Comparison of ENCODE assay signal across 31 cellular contexts in genomic region chr12:49555631-49556390, GRCh38. TPM values are rescaled to one million over a fixed set of nuclear protein-coding genes. Genes with fewer than 3 reads are reported as not detected.
DNase-seq lines count a peak whose midpoint lies in the region; ATAC-seq, FAIRE-seq and TF ChIP-seq lines count a peak whose summit lies in the region.
"Had no signal": no experiment of that assay in that cellular context is flagged by ENCODE, and none has a peak within 500 bp of the region (broad histone marks: within the 10 kb centered on the region; RNA-seq: fewer than 3 reads in every experiment).

No MANE protein-coding gene starts in this region.

- FAIRE-seq in A549 (lab: Jason Lieb, UNC) (no peak), GM12878 (lab: Jason Lieb, UNC) (no peak)
- FAIRE-seq: endothelial cell of umbilical vein, frontal cortex had no signal

- H3K36me3 ChIP-seq in DND-41 (ENCODE audit: insufficient read depth, low read length) (peaks cover 41% of the 10 kb centered on the region), GM12878 (ENCODE audit: control insufficient read depth in 2 of 2, insufficient read depth in 2 of 2, low read length in 1 of 2) (peaks cover 9 to 21% of the 10 kb centered on the region in 2 experiments), neural progenitor cell (no peaks in the 10 kb centered on the region)

- CTCF ChIA-PET in A549 (lab: Yijun Ruan, JAX), result interaction anchor here (0.6 to 11.4 kb wide), 10 partner anchors 11 to 224 kb away, joined by 3 to 91 read pairs (median 19); no protein-coding TSS in a partner anchor
- CTCF ChIA-PET in GM12878 (lab: Yijun Ruan, JAX), result interaction anchor here (4.1 to 6.5 kb wide), 2 partner anchors 25 to 198 kb away, joined by 42 to 67 read pairs; no protein-coding TSS in a partner anchor

- peak overlapping the region; percentile 29 for H3K27ac Mint-ChIP-seq in neural progenitor cell
- H3K27ac Mint-ChIP-seq: activated naive CD4-positive, alpha-beta T cell treated with anti-CD3 and anti-CD28 coated beads for 36 hours; activated T-helper 1 cell treated with anti-CD3 and anti-CD28 coated beads, Interleukin-12 subunit alpha, Interleukin-12 subunit beta, Interleukin-2, Interleukin-4 antibody, amounts not matched to agents 30 ng/mL and 10 ng/mL and 1 ng/mL, durations not matched to agents 14 hours and 24 hours and 36 hours; memory B cell had no signal

- no TSS peak for BruUV-seq in GM12878 (replicated peaks; lab: Mats Ljungman, UMichigan)

- H3K4me3 ChIP-seq in A549 (no peak overlapping the region), DND-41 (ENCODE audit: low read depth in 1 of 2, low read length in 2 of 2) (no peak overlapping the region), GM12878 (no peak overlapping the region), neural progenitor cell (no peak overlapping the region)
- H3K4me3 ChIP-seq: BLaER1 treated with 17β-estradiol and CSF1 and Interleukin-3, amounts not matched to agents 10 nM and 100 nM; breast epithelium; PC-9; transverse colon had no signal

- H3K27ac ChIP-seq in A549 (no peak overlapping the region), DND-41 (ENCODE audit: low read length) (no peak overlapping the region), GM12878 (ENCODE audit: control insufficient read depth, insufficient read depth) (no peak overlapping the region), neural progenitor cell (no peak overlapping the region)
- H3K27ac ChIP-seq: BLaER1 treated with 17β-estradiol and CSF1 and Interleukin-3, amounts not matched to agents 10 nM and 100 nM; breast epithelium; PC-9; transverse colon had no signal

- intact Hi-C loops in GM12878 (cut with micrococcal nuclease; ENCODE audit: unreplicated experiment), result no loop called here

- ATAC-seq in A549 (0 out of 6 replicates have a peak, but pooled peaks of 1 of the 2 experiments have one; percentile 4), DND-41 (ENCODE audit: insufficient read depth, low read depth) (0 out of 3 replicates have a peak, but pooled peaks have one; percentile 20), GM12878 (no peak)
- ATAC-seq: right cardiac atrium had no signal

- H2AFZ ChIP-seq in DND-41 (ENCODE audit: low read depth, low read length) (no peak overlapping the region), GM12878 (ENCODE audit: control insufficient read depth, low read depth, low read length) (no peak overlapping the region), neural progenitor cell (replicated peaks) (no peak overlapping the region)
- H2AFZ ChIP-seq: PC-9 had no signal

- no peaks in the 10 kb centered on the region for H3K9me3 ChIP-seq in A549
- no peaks in the 10 kb centered on the region for H3K9me3 ChIP-seq in DND-41 (ENCODE audit: insufficient read depth, low read length, severe bottlenecking)
- H3K9me3 ChIP-seq in GM12878 (replicated peaks; ENCODE audit: control insufficient read depth, insufficient read depth, low read length), result no peaks in the 10 kb centered on the region
- H3K9me3 ChIP-seq in neural progenitor cell (ENCODE audit: low read depth), result no peaks in the 10 kb centered on the region
- H3K9me3 ChIP-seq: BLaER1 treated with 17β-estradiol and CSF1 and Interleukin-3, amounts not matched to agents 10 nM and 100 nM; breast epithelium; transverse colon had no signal

- no peaks in the 10 kb centered on the region for H3K9me3 Mint-ChIP-seq in neural progenitor cell
- H3K9me3 Mint-ChIP-seq: activated CD4-positive, alpha-beta memory T cell treated with anti-CD3 and anti-CD28 coated beads, Interleukin-2, amount 10 ng/mL, durations not matched to agents 7 days and 5 days; activated naive CD4-positive, alpha-beta T cell treated with anti-CD3 and anti-CD28 coated beads for 36 hours; activated T-helper 1 cell treated with anti-CD3 and anti-CD28 coated beads, Interleukin-12 subunit alpha, Interleukin-12 subunit beta, Interleukin-2, Interleukin-4 antibody, amounts not matched to agents 30 ng/mL and 10 ng/mL and 1 ng/mL, durations not matched to agents 14 hours and 24 hours and 36 hours; memory B cell had no signal

- peaks cover 1% of the 10 kb centered on the region for H3F3A ChIP-seq in neural progenitor cell (ENCODE audit: low read depth)

- peaks cover 7% of the 10 kb centered on the region for H3K4me1 Mint-ChIP-seq in neural progenitor cell

- no peak for TF ChIP-seq CTCF in A549 (IDR thresholded peaks at IDR 0.05)
- no peak for TF ChIP-seq CTCF in DND-41 (IDR thresholded peaks at IDR 0.05; ENCODE audit: borderline replicate concordance, extremely low read depth, low read length, poor library complexity, severe bottlenecking)
- no peak for TF ChIP-seq CTCF in GM12878 (IDR thresholded peaks at IDR 0.05 in 2 of 3, conservative IDR thresholded peaks at IDR 0.05 in 1 of 3; ENCODE audit: control insufficient read depth in 2 of 3, extremely low read depth in 1 of 3, insufficient read depth in 1 of 3, low read depth in 3 of 3, low read length in 3 of 3)
- no peak for TF ChIP-seq CTCF in neural progenitor cell (IDR thresholded peaks at IDR 0.05)

- no peak for TF ChIP-seq RAD21 in A549 (conservative IDR thresholded peaks at IDR 0.05 in 1 of 2, IDR thresholded peaks at IDR 0.05 in 1 of 2)
- TF ChIP-seq RAD21 in GM12878 (IDR thresholded peaks at IDR 0.05; ENCODE audit: insufficient read depth, low read depth, low read length), result no peak

- RAD21 ChIA-PET in GM12878 (lab: Charles Lee; ENCODE audit: unreplicated experiment), result interaction anchor here (3.0 kb wide), 1 partner anchor 197 kb away, joined by 25 read pairs; no protein-coding TSS in a partner anchor

- H3K27me3 ChIP-seq in DND-41 (ENCODE audit: insufficient read depth, low read length, poor library complexity) (peaks cover 3% of the 10 kb centered on the region), GM12878 (replicated peaks in 1 of 2; ENCODE audit: control insufficient read depth in 2 of 2, insufficient read depth in 2 of 2, low read length in 1 of 2) (peaks cover 0 to 2% of the 10 kb centered on the region in 2 experiments; a peak in 1 of 4 replicates), neural progenitor cell (peaks cover 22% of the 10 kb centered on the region)
- H3K27me3 ChIP-seq: breast epithelium, transverse colon had no signal

- 0 out of 2 replicates have a peak, but pooled peaks cover 3% of the 10 kb centered on the region for H4K20me1 ChIP-seq in DND-41 (ENCODE audit: insufficient read depth, low read length)
- no peaks in the 10 kb centered on the region for H4K20me1 ChIP-seq in GM12878 (ENCODE audit: control insufficient read depth, insufficient read depth)
- H4K20me1 ChIP-seq in neural progenitor cell (ENCODE audit: low read depth), result no peaks in the 10 kb centered on the region

- peaks cover 7% of the 10 kb centered on the region for H3K36me3 Mint-ChIP-seq in neural progenitor cell

- TF ChIP-seq EP300 in A549 (IDR thresholded peaks at IDR 0.05) (no peak), GM12878 (IDR thresholded peaks at IDR 0.05; ENCODE audit: borderline replicate concordance in 1 of 2, control insufficient read depth in 1 of 2, low read depth in 2 of 2, low read length in 2 of 2) (no peak)

- H3K4me3 Mint-ChIP-seq in neural progenitor cell, result no peak overlapping the region
- H3K4me3 Mint-ChIP-seq: activated CD4-positive, alpha-beta memory T cell treated with anti-CD3 and anti-CD28 coated beads, Interleukin-2, amount 10 ng/mL, durations not matched to agents 7 days and 5 days; activated naive CD4-positive, alpha-beta T cell treated with anti-CD3 and anti-CD28 coated beads for 36 hours; activated T-helper 1 cell treated with anti-CD3 and anti-CD28 coated beads, Interleukin-12 subunit alpha, Interleukin-12 subunit beta, Interleukin-2, Interleukin-4 antibody, amounts not matched to agents 30 ng/mL and 10 ng/mL and 1 ng/mL, durations not matched to agents 14 hours and 24 hours and 36 hours; memory B cell had no signal

- H3K4me1 ChIP-seq in A549, result no peaks in the 10 kb centered on the region
- H3K4me1 ChIP-seq in DND-41 (ENCODE audit: insufficient read depth, low read length), result no peaks in the 10 kb centered on the region
- H3K4me1 ChIP-seq in GM12878 (ENCODE audit: control insufficient read depth, insufficient read depth, low read length), result no peaks in the 10 kb centered on the region
- H3K4me1 ChIP-seq in neural progenitor cell, result peaks cover under 1% of the 10 kb centered on the region
- H3K4me1 ChIP-seq: breast epithelium, transverse colon had no signal

- 94% methylated on average over 11 of the region's 18 CpGs for WGBS in A549 (ENCODE audit: missing lambda C conversion rate)
- WGBS in GM12878 (ENCODE audit: insufficient coverage, insufficient replicate concordance, low lambda C conversion rate, missing lambda C conversion rate), result 86% methylated on average over 18 of the region's 18 CpGs

- SMC1A ChIA-PET in GM12878 (lab: Charles Lee; ENCODE audit: uncharacterized antibody, unreplicated experiment), result interaction anchor here (0.6 to 1.2 kb wide), 2 partner anchors 195 to 197 kb away, joined by 3 read pairs; no protein-coding TSS in a partner anchor

- DNase-seq in A549 (ENCODE audit: low read depth in 1 of 2, low spot score in 1 of 2), result no peak
- DNase-seq in DND-41, result no peak
- no peak for DNase-seq in GM12878 (ENCODE audit: low read depth, low spot score)
- DNase-seq in neural progenitor cell (ENCODE audit: low spot score), result no peak
- no peak for DNase-seq in AG20443 (ENCODE audit: low spot score)
- no peak for DNase-seq in ecto neural progenitor cell (ENCODE audit: low spot score)
- no peak for DNase-seq in stimulated activated naive CD4-positive, alpha-beta T cell (lab: John Stamatoyannopoulos, UW)
- DNase-seq: activated CD4-positive, alpha-beta memory T cell treated with anti-CD3 and anti-CD28 coated beads, Interleukin-2, amount 10 ng/mL, durations not matched to agents 7 days and 5 days; activated CD4-positive, alpha-beta T cell treated with anti-CD3 and anti-CD28 coated beads for 1 hour; activated CD8-positive, alpha-beta memory T cell treated with anti-CD3 and anti-CD28 coated beads, Interleukin-2, amount 50 U/mL, for 48 hours; activated naive CD4-positive, alpha-beta T cell treated with anti-CD3 and anti-CD28 coated beads for 36 hours; amygdala; DMS79; GF-D8; hippocampal formation; NCI-H1436 treated with DMSO at 0.1 percent for 48 hours; NCI-H2081 treated with DMSO at 0.1 percent for 48 hours; NCI-H226; NCI-H69; PC-9; stimulated activated CD8-positive, alpha-beta memory T cell treated with anti-CD3 and anti-CD28 coated beads, Interleukin-4, amount 100 ng/mL, for 48 hours; transverse colon had no signal

- in situ Hi-C loops in GM12878 (cut with MboI), result no loop called here

- H3K79me2 ChIP-seq in DND-41 (ENCODE audit: insufficient read depth, low read length), result no peaks in the 10 kb centered on the region
- no peaks in the 10 kb centered on the region for H3K79me2 ChIP-seq in GM12878 (ENCODE audit: control insufficient read depth, insufficient read depth, low read length)
- H3K79me2 ChIP-seq in neural progenitor cell (ENCODE audit: low read depth), result no peaks in the 10 kb centered on the region

- H3K27me3 Mint-ChIP-seq in neural progenitor cell (ENCODE audit: insufficient read depth, low read depth), result peaks cover 3% of the 10 kb centered on the region

- no peak overlapping the region for H3K4me2 ChIP-seq in A549
- no peak overlapping the region for H3K4me2 ChIP-seq in DND-41 (ENCODE audit: insufficient read depth, low read length)
- no peak overlapping the region for H3K4me2 ChIP-seq in GM12878 (ENCODE audit: control insufficient read depth, insufficient read depth)
- H3K4me2 ChIP-seq in neural progenitor cell, result no peak overlapping the region
- H3K4me2 ChIP-seq: BLaER1 treated with 17β-estradiol and CSF1 and Interleukin-3, amounts not matched to agents 10 nM and 100 nM; PC-9 had no signal

- POLR2A ChIA-PET in A549 (lab: Yijun Ruan, JAX) (interaction anchor here (1.1 kb wide), 1 partner anchor 11 kb away, joined by 4 read pairs; no protein-coding TSS in a partner anchor), GM12878 (lab: Charles Lee) (interaction anchor here (0.5 to 0.7 kb wide), 2 partner anchors 26 to 759 kb away, joined by 3 to 5 read pairs; no protein-coding TSS in a partner anchor)

- H3K9ac ChIP-seq in DND-41 (ENCODE audit: low read depth, low read length), result no peak overlapping the region
- H3K9ac ChIP-seq in GM12878 (ENCODE audit: control insufficient read depth, insufficient read depth, low read length), result no peak overlapping the region
- no peak overlapping the region for H3K9ac ChIP-seq in neural progenitor cell
- H3K9ac ChIP-seq: BLaER1 treated with 17β-estradiol and CSF1 and Interleukin-3, amounts not matched to agents 10 nM and 100 nM had no signal

- TF ChIP-seq POLR2A in A549 (IDR thresholded peaks at IDR 0.05; ENCODE audit: low read length) (no peak), GM12878 (IDR thresholded peaks at IDR 0.05; ENCODE audit: low read depth, low read length) (peak; percentile 64; the same call in 1 of the 2 replicates)

RNA-seq across cellular contexts. Expression of gene MCRS1, which starts 12.1 kb away (rescaled TPM):
- polyA plus RNA-seq in A549 (2011; rRNA removed) (68.5 and 69.4 TPM in 2 replicates), A549 (2017; fragmentation: RNase III; extraction: RNeasy Plus Mini Kit Qiagen cat#74134 plus additional on column Dnase treatment) (61.5 to 64.1 TPM (median 62.4 TPM) in 3 replicates), GM12878 (2011; rRNA removed) (26.1 and 44.8 TPM in 2 replicates), GM12878 (2014; fragmentation: Illumina TruSeq; extraction: Trizol) (17.2 and 46.9 TPM in 2 replicates), GM12878 (2014; fragmentation: Nextera tagmentation; extraction: Ambion mirVana) (10 to 100 TPM; 34.3 to 52.4 TPM), GM12878 (2014; rRNA removed) (76.7 and 78.4 TPM in 2 replicates), GM12878 (2016; fragmentation: Nextera tagmentation; extraction: Ambion mirVana) (10 to 100 TPM; 75.2 to 82.8 TPM)
- 117 and 133 TPM in 2 replicates for polyA plus RNA-seq in A549 (2012; cell fraction: cytosol; rRNA removed)
- polyA plus RNA-seq in A549 (2012; cell fraction: nucleus; rRNA removed), result 243 and 281 TPM in 2 replicates
- polyA minus RNA-seq in A549 (2011; rRNA and poly(A)+ RNA removed), result 98.8 and 118 TPM in 2 replicates
- total RNA-seq in GM12878 (2013; cell fraction: nucleolus; rRNA removed), result 43.5 and 50.3 TPM in 2 replicates
- total RNA-seq in GM12878 (2014; rRNA removed) (59.2 and 62.7 TPM in 2 replicates), GM12878 (2014; rRNA removed; fragmentation: Illumina TruSeq; extraction: Trizol) (45.3 and 49.5 TPM in 2 replicates), GM12878 (2021) (63.0 and 67.9 TPM in 2 replicates), neural progenitor cell (ENCODE audit: low replicate concordance) (62.4 and 91.5 TPM in 2 replicates)
- 22.4 TPM for polyA plus RNA-seq in GM12878 (2011; ENCODE audit: low read depth)
- 64.1 and 90.2 TPM in 2 replicates for polyA plus RNA-seq in GM12878 (2011; cell fraction: cytosol; rRNA removed)
- 176 and 191 TPM in 2 replicates for polyA plus RNA-seq in GM12878 (2011; cell fraction: nucleus; rRNA removed)
- 33.5 and 39.6 TPM in 2 replicates for polyA plus RNA-seq in GM12878 (2012)
- 41.4 and 60.1 TPM in 2 replicates for polyA minus RNA-seq in GM12878 (2011; rRNA and poly(A)+ RNA removed)
- 14.2 and 18.6 TPM in 2 replicates for polyA minus RNA-seq in GM12878 (2011; cell fraction: cytosol; rRNA and poly(A)+ RNA removed)
- polyA minus RNA-seq in GM12878 (2011; cell fraction: nucleus; rRNA and poly(A)+ RNA removed), result 25.0 and 43.7 TPM in 2 replicates

RNA-seq across cellular contexts. Expression of gene KCNH3, which starts 17.0 kb away (rescaled TPM):
- polyA plus RNA-seq in A549 (2011; rRNA removed) (1.0 and 1.2 TPM in 2 replicates), A549 (2017; fragmentation: RNase III; extraction: RNeasy Plus Mini Kit Qiagen cat#74134 plus additional on column Dnase treatment) (1.7 to 2.2 TPM (median 1.8 TPM) in 3 replicates), GM12878 (2011; rRNA removed) (0.03 TPM in 1 of 2 replicates, not detected in the other), GM12878 (2014; fragmentation: Illumina TruSeq; extraction: Trizol) (0.04 TPM in 1 of 2 replicates, not detected in the other), GM12878 (2014; fragmentation: Nextera tagmentation; extraction: Ambion mirVana) (not detected), GM12878 (2014; rRNA removed) (0.26 and 0.49 TPM in 2 replicates), GM12878 (2016; fragmentation: Nextera tagmentation; extraction: Ambion mirVana) (not detected)
- 2.1 and 3.0 TPM in 2 replicates for polyA plus RNA-seq in A549 (2012; cell fraction: cytosol; rRNA removed)
- 7.1 and 12.6 TPM in 2 replicates for polyA plus RNA-seq in A549 (2012; cell fraction: nucleus; rRNA removed)
- polyA minus RNA-seq in A549 (2011; rRNA and poly(A)+ RNA removed), result 0.70 and 0.88 TPM in 2 replicates
- 0.20 and 0.27 TPM in 2 replicates for total RNA-seq in GM12878 (2013; cell fraction: nucleolus; rRNA removed)
- total RNA-seq in GM12878 (2014; rRNA removed) (0.11 and 0.45 TPM in 2 replicates), GM12878 (2014; rRNA removed; fragmentation: Illumina TruSeq; extraction: Trizol) (0.05 TPM in 1 of 2 replicates, not detected in the other), GM12878 (2021) (0.08 and 0.29 TPM in 2 replicates), neural progenitor cell (ENCODE audit: low replicate concordance) (0.19 TPM in 1 of 2 replicates, not detected in the other)
- 0.09 TPM for polyA plus RNA-seq in GM12878 (2011; ENCODE audit: low read depth)
- polyA plus RNA-seq in GM12878 (2011; cell fraction: cytosol; rRNA removed), result 0.06 and 0.07 TPM in 2 replicates
- 0.19 and 0.25 TPM in 2 replicates for polyA plus RNA-seq in GM12878 (2011; cell fraction: nucleus; rRNA removed)
- 0.32 and 0.77 TPM in 2 replicates for polyA plus RNA-seq in GM12878 (2012)
- polyA minus RNA-seq in GM12878 (2011; rRNA and poly(A)+ RNA removed), result not detected in 2 replicates
- not detected in 2 replicates for polyA minus RNA-seq in GM12878 (2011; cell fraction: cytosol; rRNA and poly(A)+ RNA removed)
- not detected in 2 replicates for polyA minus RNA-seq in GM12878 (2011; cell fraction: nucleus; rRNA and poly(A)+ RNA removed)
- total RNA-seq: PC-9, subcutaneous adipose tissue had no signal

RNA-seq across cellular contexts. Expression of gene FAM186B, which starts 49.6 kb away (rescaled TPM):
- polyA plus RNA-seq in A549 (2011; rRNA removed) (0.04 and 0.13 TPM in 2 replicates), A549 (2017; fragmentation: RNase III; extraction: RNeasy Plus Mini Kit Qiagen cat#74134 plus additional on column Dnase treatment) (0.05 to 0.11 TPM (median 0.08 TPM) in 3 replicates), GM12878 (2011; rRNA removed) (0.10 and 0.20 TPM in 2 replicates), GM12878 (2014; fragmentation: Illumina TruSeq; extraction: Trizol) (0.46 and 0.51 TPM in 2 replicates), GM12878 (2014; fragmentation: Nextera tagmentation; extraction: Ambion mirVana) (under 1 TPM; 0.13 to 0.42 TPM), GM12878 (2014; rRNA removed) (0.45 and 0.51 TPM in 2 replicates), GM12878 (2016; fragmentation: Nextera tagmentation; extraction: Ambion mirVana) (under 1 TPM; 0.57 to 0.79 TPM)
- polyA plus RNA-seq in A549 (2012; cell fraction: cytosol; rRNA removed), result 0.07 and 0.12 TPM in 2 replicates
- 0.17 and 0.18 TPM in 2 replicates for polyA plus RNA-seq in A549 (2012; cell fraction: nucleus; rRNA removed)
- 0.10 and 0.21 TPM in 2 replicates for polyA minus RNA-seq in A549 (2011; rRNA and poly(A)+ RNA removed)
- 0.29 and 0.77 TPM in 2 replicates for total RNA-seq in GM12878 (2013; cell fraction: nucleolus; rRNA removed)
- total RNA-seq in GM12878 (2014; rRNA removed) (0.51 and 0.87 TPM in 2 replicates), GM12878 (2014; rRNA removed; fragmentation: Illumina TruSeq; extraction: Trizol) (0.58 and 0.60 TPM in 2 replicates), GM12878 (2021) (0.48 and 0.69 TPM in 2 replicates), neural progenitor cell (ENCODE audit: low replicate concordance) (0.25 TPM in 1 of 2 replicates, not detected in the other)
- 0.34 TPM for polyA plus RNA-seq in GM12878 (2011; ENCODE audit: low read depth)
- polyA plus RNA-seq in GM12878 (2011; cell fraction: cytosol; rRNA removed), result 0.09 and 0.13 TPM in 2 replicates
- 0.63 and 0.72 TPM in 2 replicates for polyA plus RNA-seq in GM12878 (2011; cell fraction: nucleus; rRNA removed)
- polyA plus RNA-seq in GM12878 (2012), result 0.55 and 1.1 TPM in 2 replicates
- polyA minus RNA-seq in GM12878 (2011; rRNA and poly(A)+ RNA removed), result 0.22 and 0.57 TPM in 2 replicates
- not detected in 2 replicates for polyA minus RNA-seq in GM12878 (2011; cell fraction: cytosol; rRNA and poly(A)+ RNA removed)
- polyA minus RNA-seq in GM12878 (2011; cell fraction: nucleus; rRNA and poly(A)+ RNA removed), result 0.19 and 0.24 TPM in 2 replicates
- total RNA-seq: activated CD4-positive, alpha-beta memory T cell treated with anti-CD3 and anti-CD28 coated beads, Interleukin-2, amount 10 ng/mL, durations not matched to agents 7 days and 5 days had no signal
- polyA plus RNA-seq: neural cell had no signal

Comparison
In these comparisons a context has a peak if more than half of its experiments do, and no peak if none do; other contexts are left out.
1. Of the 24 proteins assayed by ChIP-seq in both GM12878 and A549: peak only in GM12878: BCL3 and POLR2A; only in A549: none; in both: none; in neither: 22.